Comparison of ENCODE assay signal across 8 cellular contexts in genomic region chr16:2673066-2673999, GRCh38. TPM values are rescaled to one million over a fixed set of nuclear protein-coding genes. Genes with fewer than 3 reads are reported as not detected.
A peak's percentile ranks its signal among the peaks of the same experiment; 100 is the strongest.
DNase-seq lines count a peak whose midpoint lies in the region; ATAC-seq and TF ChIP-seq lines count a peak whose summit lies in the region.

No MANE protein-coding gene starts in this region.

- peaks cover 46% of the 10 kb centered on the region for H3K4me1 Mint-ChIP-seq in CD14-positive monocyte

- H3K4me3 Mint-ChIP-seq in CD14-positive monocyte: peak overlapping the region; percentile 79 to 80

- 0 to 1% methylated on average over 29 to 31 of the region's 107 CpGs for WGBS in lower leg skin, 2 donors

- ATAC-seq in GM19438 (IDR thresholded peaks at IDR 0.05; ENCODE audit: low read depth, unreplicated experiment) (peak; percentile 82), HG03565 (IDR thresholded peaks at IDR 0.05; ENCODE audit: unreplicated experiment) (peak; percentile 80)

- DNase-seq in CD14-positive monocyte (ENCODE audit: low spot score) (peak; percentile 95), NCI-H748 treated with DMSO at 0.1 percent for 48 hours (lab: John Stamatoyannopoulos, UW) (peak; percentile 48), dermis blood vessel endothelial cell (peak; percentile 96), lower leg skin (ENCODE audit: low spot score in 2 of 2) (peak; percentile 93 to 99)
- DNase-seq in activated CD4-positive, alpha-beta T cell treated with anti-CD3 and anti-CD28 coated beads, Interleukin-2, amount 50 U/mL, for 4 hours: peak; percentile 90 to 93
- peak; percentile 94 for DNase-seq in stimulated activated CD4-positive, alpha-beta T cell treated with anti-CD3 and anti-CD28 coated beads, Interleukin-4, amount 100 ng/mL, for 4 hours

- intact Hi-C loops in CD14-positive monocyte (cut with micrococcal nuclease): loop anchor here in 1 of 2 donors (5.0 kb wide), 1 partner anchor 49 kb away; the partner anchor contains the start of gene PRSS27
- intact Hi-C loops in lower leg skin (cut with DNase I; ENCODE audit: low total_unique reads): no loop called here

- peak overlapping the region; percentile 88 to 97 (median 95) for H3K27ac Mint-ChIP-seq in CD14-positive monocyte

- no peak for TF ChIP-seq POLR2A in lower leg skin (IDR thresholded peaks at IDR 0.05)

- no peak overlapping the region for H3K4me3 ChIP-seq in lower leg skin (ENCODE audit: low read depth, poor library complexity, severe bottlenecking)

- TF ChIP-seq CTCF in CD14-positive monocyte (IDR thresholded peaks at IDR 0.05) (no peak), lower leg skin (IDR thresholded peaks at IDR 0.05) (no peak)

- peaks cover 20 to 25% of the 10 kb centered on the region in 2 donors for H3K36me3 Mint-ChIP-seq in CD14-positive monocyte

- peaks cover 0 to 1% (median 0%) of the 10 kb centered on the region in 7 donors for H3K9me3 Mint-ChIP-seq in CD14-positive monocyte

- H3K27me3 Mint-ChIP-seq in CD14-positive monocyte (ENCODE audit: low read depth in 3 of 3): peaks cover 0 to 2% (median 0%) of the 10 kb centered on the region in 3 donors

RNA-seq across cellular contexts. Expression of gene KCTD5, which starts 9.0 kb away (rescaled TPM):
- polyA plus RNA-seq in CD14-positive monocyte: 10 to 100 TPM; 16.0 to 21.0 TPM
- 25.2 and 27.6 TPM in 2 replicates for total RNA-seq in dermis blood vessel endothelial cell
- total RNA-seq in lower leg skin: 10 to 100 TPM; 34.9 to 61.9 (median 51.1) TPM

RNA-seq across cellular contexts. Expression of gene PRSS27, which starts 46.7 kb away (rescaled TPM):
- not detected for polyA plus RNA-seq in CD14-positive monocyte
- total RNA-seq in dermis blood vessel endothelial cell (0.09 and 0.51 TPM in 2 replicates), lower leg skin (1 to 10 TPM; 1.3 to 5.0 (median 2.0) TPM)
